Comparison of ENCODE assay signal across 20 cellular contexts in genomic region chr11:97610000-97610399, GRCh38.
DNase-seq lines count a peak whose midpoint lies in the region; ATAC-seq and TF ChIP-seq lines count a peak whose summit lies in the region.
"Had no signal": no experiment of that assay in that cellular context is flagged by ENCODE, and none has a peak within 500 bp of the region (broad histone marks: within the 10 kb centered on the region; RNA-seq: fewer than 3 reads in every experiment).

No MANE protein-coding gene starts in this region.

- intact Hi-C loops in gastrocnemius medialis (cut with DNase I; ENCODE audit: low total_unique reads), result no loop called here

- H3K36me3 Mint-ChIP-seq in endodermal cell (ENCODE audit: low read depth), result peaks cover 20% of the 10 kb centered on the region
- no peaks in the 10 kb centered on the region for H3K36me3 Mint-ChIP-seq in activated CD4-positive, alpha-beta memory T cell treated with anti-CD3 and anti-CD28 coated beads, Interleukin-2, amount 10 ng/mL, durations not matched to agents 7 days and 5 days (ENCODE audit: low read depth)
- H3K36me3 Mint-ChIP-seq: activated naive CD4-positive, alpha-beta T cell treated with anti-CD3 and anti-CD28 coated beads, Interleukin-2, amount 50 U/mL, for 24 hours; stimulated activated memory B cell treated with anti-CD40 and anti-IgM and Interleukin-4, amounts not matched to agents 10 μg/mL and 1 μg/mL and 100 μg/mL, for 72 hours had no signal

- DNase-seq in GM06990 (ENCODE audit: extremely low read depth, insufficient read length), result no peak
- no peak for DNase-seq in GM13977 (ENCODE audit: low spot score)
- peak; percentile 10 for DNase-seq in OCI-M1 (lab: John Stamatoyannopoulos, UW)
- DNase-seq in endodermal cell, result no peak
- no peak for DNase-seq in activated CD4-positive, alpha-beta memory T cell treated with anti-CD3 and anti-CD28 coated beads, Interleukin-2, amount 10 ng/mL, durations not matched to agents 7 days and 5 days
- DNase-seq in GM13976 (ENCODE audit: low spot score), result no peak
- no peak for DNase-seq in gastrocnemius medialis
- DNase-seq: activated T-cell treated with anti-CD3 and anti-CD28 coated beads, Interleukin-2, amount 50 U/mL, for 24 hours; C1 segment of cervical spinal cord; effector memory CD4-positive, alpha-beta T cell; foreskin fibroblast; Kasumi-1; NCI-H2029 treated with DMSO at 0.1 percent for 48 hours; SHP77 treated with DMSO at 0.1 percent for 48 hours; small intestine; T-helper 9 cell had no signal

- H3K36me3 ChIP-seq in GM06990 (ENCODE audit: control insufficient read depth, insufficient read depth, low read length) (no peaks in the 10 kb centered on the region), endodermal cell (ENCODE audit: control insufficient read depth, insufficient read depth, low read length) (no peaks in the 10 kb centered on the region), gastrocnemius medialis (no peaks in the 10 kb centered on the region)
- H3K36me3 ChIP-seq: tibial nerve had no signal

- TF ChIP-seq CTCF in GM06990 (IDR thresholded peaks at IDR 0.05; ENCODE audit: insufficient read depth, low read length, poor library complexity, severe bottlenecking), result peak; percentile 29
- peak; percentile 17 for TF ChIP-seq CTCF in GM13977 (IDR thresholded peaks at IDR 0.05; ENCODE audit: extremely low read depth, insufficient read depth, missing control alignments)
- TF ChIP-seq CTCF in endodermal cell (conservative IDR thresholded peaks at IDR 0.05), result peak; percentile 38
- no peak for TF ChIP-seq CTCF in GM13976 (IDR thresholded peaks at IDR 0.05; ENCODE audit: borderline replicate concordance, control extremely low read depth, extremely low read depth, insufficient read depth, missing control alignments)
- TF ChIP-seq CTCF in gastrocnemius medialis (IDR thresholded peaks at IDR 0.05 in 4 of 5, conservative IDR thresholded peaks at IDR 0.05 in 1 of 5), result no peak

- no peak overlapping the region for H3K4me3 ChIP-seq in GM06990 (replicated peaks; ENCODE audit: low read depth, low read length)
- H3K4me3 ChIP-seq in endodermal cell (ENCODE audit: low read length), result no peak overlapping the region
- no peak overlapping the region for H3K4me3 ChIP-seq in gastrocnemius medialis
- H3K4me3 ChIP-seq: tibial nerve had no signal

- no peaks in the 10 kb centered on the region for H3K27me3 ChIP-seq in GM06990 (replicated peaks; ENCODE audit: control insufficient read depth, insufficient read depth, low read length)
- no peaks in the 10 kb centered on the region for H3K27me3 ChIP-seq in endodermal cell (ENCODE audit: control insufficient read depth, insufficient read depth, low read length, poor library complexity, severe bottlenecking)
- no peaks in the 10 kb centered on the region for H3K27me3 ChIP-seq in gastrocnemius medialis
- H3K27me3 ChIP-seq: tibial nerve had no signal

- H3K9ac ChIP-seq in endodermal cell (ENCODE audit: extremely low read depth, low read length, poor library complexity, severe bottlenecking), result no peak overlapping the region

- H3K9me3 ChIP-seq in endodermal cell (ENCODE audit: control insufficient read depth, low read length) (peaks cover 42% of the 10 kb centered on the region), gastrocnemius medialis (no peaks in the 10 kb centered on the region)

- H3K27ac Mint-ChIP-seq in endodermal cell, result no peak overlapping the region
- no peak overlapping the region for H3K27ac Mint-ChIP-seq in activated CD4-positive, alpha-beta memory T cell treated with anti-CD3 and anti-CD28 coated beads, Interleukin-2, amount 10 ng/mL, durations not matched to agents 7 days and 5 days
- H3K27ac Mint-ChIP-seq: activated naive CD4-positive, alpha-beta T cell treated with anti-CD3 and anti-CD28 coated beads, Interleukin-2, amount 50 U/mL, for 24 hours; activated T-cell treated with anti-CD3 and anti-CD28 coated beads, Interleukin-2, amount 50 U/mL, for 24 hours; stimulated activated memory B cell treated with anti-CD40 and anti-IgM and Interleukin-4, amounts not matched to agents 10 μg/mL and 1 μg/mL and 100 μg/mL, for 72 hours had no signal

- no peaks in the 10 kb centered on the region for H3K27me3 Mint-ChIP-seq in endodermal cell (ENCODE audit: insufficient read depth)
- H3K27me3 Mint-ChIP-seq in activated CD4-positive, alpha-beta memory T cell treated with anti-CD3 and anti-CD28 coated beads, Interleukin-2, amount 10 ng/mL, durations not matched to agents 7 days and 5 days, result no peaks in the 10 kb centered on the region
- H3K27me3 Mint-ChIP-seq: activated naive CD4-positive, alpha-beta T cell treated with anti-CD3 and anti-CD28 coated beads, Interleukin-2, amount 50 U/mL, for 24 hours; activated T-cell treated with anti-CD3 and anti-CD28 coated beads, Interleukin-2, amount 50 U/mL, for 24 hours; stimulated activated memory B cell treated with anti-CD40 and anti-IgM and Interleukin-4, amounts not matched to agents 10 μg/mL and 1 μg/mL and 100 μg/mL, for 72 hours had no signal

- no peaks in the 10 kb centered on the region for H3K4me1 Mint-ChIP-seq in endodermal cell
- no peaks in the 10 kb centered on the region for H3K4me1 Mint-ChIP-seq in activated CD4-positive, alpha-beta memory T cell treated with anti-CD3 and anti-CD28 coated beads, Interleukin-2, amount 10 ng/mL, durations not matched to agents 7 days and 5 days
- H3K4me1 Mint-ChIP-seq: activated naive CD4-positive, alpha-beta T cell treated with anti-CD3 and anti-CD28 coated beads, Interleukin-2, amount 50 U/mL, for 24 hours; stimulated activated memory B cell treated with anti-CD40 and anti-IgM and Interleukin-4, amounts not matched to agents 10 μg/mL and 1 μg/mL and 100 μg/mL, for 72 hours had no signal

- TF ChIP-seq POLR2A in gastrocnemius medialis (IDR thresholded peaks at IDR 0.05), result no peak

- H3K27ac ChIP-seq in endodermal cell (ENCODE audit: low read depth, low read length) (no peak overlapping the region), gastrocnemius medialis (no peak overlapping the region)
- H3K27ac ChIP-seq: tibial nerve had no signal

- ATAC-seq in gastrocnemius medialis (no peak), GM18870 (IDR thresholded peaks at IDR 0.05; ENCODE audit: unreplicated experiment) (no peak)

- 77 to 97% methylated on average over 3 of the region's 4 CpGs for WGBS in endodermal cell (ENCODE audit: insufficient coverage in 1 of 2, insufficient read length in 1 of 2), 2 experiments

- peaks cover 35% of the 10 kb centered on the region for H3K9me3 Mint-ChIP-seq in endodermal cell
- H3K9me3 Mint-ChIP-seq in activated CD4-positive, alpha-beta memory T cell treated with anti-CD3 and anti-CD28 coated beads, Interleukin-2, amount 10 ng/mL, durations not matched to agents 7 days and 5 days, result peaks cover 5% of the 10 kb centered on the region

- POLR2A ChIA-PET in activated CD4-positive, alpha-beta memory T cell treated with anti-CD3 and anti-CD28 coated beads, Interleukin-2, amount 10 ng/mL, durations not matched to agents 7 days and 5 days (lab: Charles Lee), result no interaction called here

- H3K4me1 ChIP-seq in endodermal cell (ENCODE audit: control insufficient read depth, insufficient read depth, low read length) (no peaks in the 10 kb centered on the region), gastrocnemius medialis (no peaks in the 10 kb centered on the region)
- H3K4me1 ChIP-seq: tibial nerve had no signal

- CTCF ChIA-PET in activated CD4-positive, alpha-beta memory T cell treated with anti-CD3 and anti-CD28 coated beads, Interleukin-2, amount 10 ng/mL, durations not matched to agents 7 days and 5 days (lab: Charles Lee), result no interaction called here

- in situ Hi-C loops in GM13977 (cut with MboI; ENCODE audit: low pct_unique_long_range_greater_than_20kb, low sequenced_read_pairs, unreplicated experiment) (no loop called here), GM13976 (cut with MboI; ENCODE audit: low sequenced_read_pairs, unreplicated experiment) (no loop called here), gastrocnemius medialis (cut with MboI; ENCODE audit: low sequenced_read_pairs in 4 of 4) (no loop called here)

- no peak overlapping the region for H3K4me3 Mint-ChIP-seq in endodermal cell
- no peak overlapping the region for H3K4me3 Mint-ChIP-seq in activated CD4-positive, alpha-beta memory T cell treated with anti-CD3 and anti-CD28 coated beads, Interleukin-2, amount 10 ng/mL, durations not matched to agents 7 days and 5 days
- H3K4me3 Mint-ChIP-seq: activated naive CD4-positive, alpha-beta T cell treated with anti-CD3 and anti-CD28 coated beads, Interleukin-2, amount 50 U/mL, for 24 hours; activated T-cell treated with anti-CD3 and anti-CD28 coated beads, Interleukin-2, amount 50 U/mL, for 24 hours; stimulated activated memory B cell treated with anti-CD40 and anti-IgM and Interleukin-4, amounts not matched to agents 10 μg/mL and 1 μg/mL and 100 μg/mL, for 72 hours had no signal

Comparison
In these comparisons a context has a peak if more than half of its experiments do, and no peak if none do; other contexts are left out.
1. CTCF ChIP-seq: peak in GM06990 (single experiment), GM13977 (single experiment) and endodermal cell (single experiment); none in GM13976 (single experiment) and gastrocnemius medialis (0 of 5).